ENCODE assay signal across 7 cellular contexts in genomic region chr13:72346716-72347115, GRCh38.
"Had no signal": no experiment of that assay in that cellular context is flagged by ENCODE, and none has a peak within 500 bp of the region (broad histone marks: within the 10 kb centered on the region; RNA-seq: fewer than 3 reads in every experiment).

No MANE protein-coding gene starts in this region.

- H3K9me3 ChIP-seq: HAP-1 had no signal

- H3K4me3 ChIP-seq: GM23248, HAP-1 had no signal

- DNase-seq: GM23248, GOT3, H7, KBM-7 had no signal

- H3K9ac ChIP-seq: GM23248 had no signal

- H2AFZ ChIP-seq: GM23248 had no signal

- ATAC-seq: HCT116 had no signal

- H3K4me1 ChIP-seq: HAP-1 had no signal

- FAIRE-seq: HTR-8/SVneo had no signal

- H3K36me3 ChIP-seq: HAP-1 had no signal

- H3K27ac ChIP-seq: GM23248 had no signal
